Comparison of ENCODE assay signal across 8 cellular contexts in genomic region chr12:110349521-110350151, GRCh38. TPM values are rescaled to one million over a fixed set of nuclear protein-coding genes. Genes with fewer than 3 reads are reported as not detected.
DNase-seq lines count a peak whose midpoint lies in the region; ATAC-seq and TF ChIP-seq lines count a peak whose summit lies in the region.

No MANE protein-coding gene starts in this region.

- H3K27ac Mint-ChIP-seq in CD4-positive, alpha-beta T cell, result peak overlapping the region; percentile 68
- peak overlapping the region; percentile 90 for H3K27ac Mint-ChIP-seq in activated naive CD8-positive, alpha-beta T cell

- H3K4me3 Mint-ChIP-seq in CD4-positive, alpha-beta T cell, result peak overlapping the region; percentile 65
- H3K4me3 Mint-ChIP-seq in activated naive CD8-positive, alpha-beta T cell, result peak overlapping the region; percentile 69

- no peaks in the 10 kb centered on the region for H3K9me3 ChIP-seq in CD4-positive, alpha-beta T cell (ENCODE audit: control insufficient read depth, low read length)

- no peak for TF ChIP-seq CTCF in CD4-positive, alpha-beta T cell (IDR thresholded peaks at IDR 0.05)
- TF ChIP-seq CTCF in RWPE1 (conservative IDR thresholded peaks at IDR 0.05; ENCODE audit: low read depth), result no peak

- H3K27me3 ChIP-seq in CD4-positive, alpha-beta T cell (ENCODE audit: control insufficient read depth, insufficient read depth, low read length), result no peaks in the 10 kb centered on the region

- H3K36me3 Mint-ChIP-seq in CD4-positive, alpha-beta T cell (ENCODE audit: low read depth), result peaks cover 51% of the 10 kb centered on the region
- peaks cover 3% of the 10 kb centered on the region for H3K36me3 Mint-ChIP-seq in activated naive CD8-positive, alpha-beta T cell

- peak overlapping the region; percentile 54 for H3K27ac ChIP-seq in CD4-positive, alpha-beta T cell (ENCODE audit: low read depth, low read length)
- H3K27ac ChIP-seq in RWPE1, result peak overlapping the region; percentile 39

- POLR2A ChIA-PET in CD4-positive, alpha-beta T cell (lab: Charles Lee), result interaction anchor here (1.0 to 1.1 kb wide), 2 partner anchors 53 to 100 kb away, joined by 3 read pairs; partner anchors contain the start of gene ARPC3
- POLR2A ChIA-PET in RWPE1 (lab: Yijun Ruan, JAX; ENCODE audit: low non-redundant PET), result interaction anchor here (0.6 kb wide), 1 partner anchor 1162 kb away, joined by 8 read pairs; no protein-coding TSS in a partner anchor

- peak; percentile 89 for ATAC-seq in CD4-positive, alpha-beta T cell (ENCODE audit: poor library complexity)
- ATAC-seq in HG03025 (IDR thresholded peaks at IDR 0.05; ENCODE audit: low FRiP score, unreplicated experiment), result no peak

- H3K9me3 Mint-ChIP-seq in CD4-positive, alpha-beta T cell, result no peaks in the 10 kb centered on the region
- H3K9me3 Mint-ChIP-seq in activated naive CD8-positive, alpha-beta T cell (ENCODE audit: low read depth), result no peaks in the 10 kb centered on the region

- intact Hi-C loops in CD4-positive, alpha-beta T cell (cut with DNase I, micrococcal nuclease), result loop anchor here (5.0 to 10.0 kb wide), 3 partner anchors 55 to 535 kb away; partner anchors contain the start of gene ANAPC7 (in 1 of the 2)
- intact Hi-C loops in posterior vena cava (cut with DNase I), result no loop called here

- peak in 9 of 10 experiments; percentile 5 to 54 (median 28) for DNase-seq in CD4-positive, alpha-beta T cell
- DNase-seq in RWPE1 (ENCODE audit: low spot score) (no peak), occipital lobe (lab: John Stamatoyannopoulos, UW) (peak; percentile 55), posterior vena cava (ENCODE audit: low spot score) (no peak), NCI-H1436 (lab: John Stamatoyannopoulos, UW) (no peak), NCI-H128 (lab: John Stamatoyannopoulos, UW; ENCODE audit: unreplicated experiment) (no peak)

- H3K27me3 Mint-ChIP-seq in CD4-positive, alpha-beta T cell, result no peaks in the 10 kb centered on the region
- H3K27me3 Mint-ChIP-seq in activated naive CD8-positive, alpha-beta T cell, result no peaks in the 10 kb centered on the region

- H3K4me1 Mint-ChIP-seq in CD4-positive, alpha-beta T cell (ENCODE audit: low read depth), result peaks cover 44% of the 10 kb centered on the region
- peaks cover 39% of the 10 kb centered on the region for H3K4me1 Mint-ChIP-seq in activated naive CD8-positive, alpha-beta T cell (ENCODE audit: low read depth)

- CTCF ChIA-PET in CD4-positive, alpha-beta T cell (lab: Charles Lee), result interaction anchor here (0.9 to 2.5 kb wide), 2 partner anchors 29 to 82 kb away, joined by 3 to 12 read pairs; no protein-coding TSS in a partner anchor
- CTCF ChIA-PET in RWPE1 (lab: Yijun Ruan, JAX), result no interaction called here

RNA-seq across cellular contexts. Expression of gene ANAPC7, which starts 53.9 kb away (rescaled TPM):
- 10 to 100 TPM; 16.4 to 18.2 TPM for total RNA-seq in CD4-positive, alpha-beta T cell
- 45.5 TPM for total RNA-seq in occipital lobe
- 10 to 100 TPM; 35.2 to 35.9 TPM for total RNA-seq in posterior vena cava

Comparison
In these comparisons a context has a peak if more than half of its experiments do, and no peak if none do; other contexts are left out.
1. DNase-seq: peak in CD4-positive, alpha-beta T cell (9 of 10) and occipital lobe (single experiment); none in RWPE1 (single experiment), posterior vena cava (single experiment), NCI-H1436 (single experiment) and NCI-H128 (single experiment).
2. intact Hi-C loops: an anchor here in CD4-positive, alpha-beta T cell (5.0 to 10.0 kb wide); none called in posterior vena cava.